Comparison of ENCODE assay signal across 11 cellular contexts in the genomic region with DNA sequence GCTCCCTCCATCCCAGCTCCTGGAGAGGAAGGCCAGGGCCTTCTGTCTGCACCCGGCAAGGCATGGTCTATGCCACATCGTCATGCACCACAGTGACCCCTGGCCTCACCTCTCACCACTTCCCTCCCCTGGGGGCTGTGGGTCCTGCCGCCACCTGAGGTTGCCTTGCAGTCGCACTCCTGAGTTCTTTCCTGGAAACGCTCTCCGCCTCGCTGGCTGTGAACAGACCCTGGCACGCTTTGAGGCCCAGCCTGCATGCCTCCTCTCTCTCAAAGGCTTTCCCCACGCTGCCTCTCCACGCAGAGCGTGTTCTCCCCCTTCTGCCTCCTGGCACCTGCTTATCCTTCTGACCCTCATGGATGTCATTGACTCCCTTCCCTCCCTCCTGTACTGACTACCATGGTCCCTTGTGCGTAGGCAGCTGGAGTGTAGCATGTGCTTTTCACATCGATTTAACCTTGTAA.
A peak's percentile ranks its signal among the peaks of the same experiment; 100 is the strongest.
DNase-seq lines count a peak whose midpoint lies in the region; ATAC-seq and TF ChIP-seq lines count a peak whose summit lies in the region.
"Had no signal": no experiment of that assay in that cellular context is flagged by ENCODE, and none has a peak within 500 bp of the region (broad histone marks: within the 10 kb centered on the region; RNA-seq: fewer than 3 reads in every experiment).

No MANE protein-coding gene starts in this region.

- peaks cover 61% of the 10 kb centered on the region for H3K36me3 ChIP-seq in neutrophil
- H3K36me3 ChIP-seq in HAP-1 (replicated peaks), result no peaks in the 10 kb centered on the region

- H3K27ac ChIP-seq in neutrophil, result peak overlapping the region; percentile 3

- H3K4me1 Mint-ChIP-seq in activated naive CD8-positive, alpha-beta T cell treated with anti-CD3 and anti-CD28 coated beads, Interleukin-2, amount 50 U/mL, for 24 hours, result peaks cover 57% of the 10 kb centered on the region

- H3K27me3 ChIP-seq in neutrophil (no peaks in the 10 kb centered on the region), HAP-1 (ENCODE audit: low read depth) (no peaks in the 10 kb centered on the region)

- peak; percentile 3 for DNase-seq in COLO668 (lab: John Stamatoyannopoulos, UW; ENCODE audit: unreplicated experiment)
- peak; percentile 40 for DNase-seq in NCI-H146 treated with DMSO at 0.1 percent for 48 hours (lab: John Stamatoyannopoulos, UW; ENCODE audit: unreplicated experiment)
- DNase-seq in activated naive CD8-positive, alpha-beta T cell treated with anti-CD3 and anti-CD28 coated beads, Interleukin-2, amount 50 U/mL, for 24 hours, result peak; percentile 57
- no peak for DNase-seq in NCI-H345 (lab: John Stamatoyannopoulos, UW)
- no peak for DNase-seq in HAP-1 (ENCODE audit: low spot score in 2 of 2)
- no peak for DNase-seq in hepatic stellate cell (ENCODE audit: low spot score)
- DNase-seq: activated CD4-positive, CD25-positive, alpha-beta regulatory T cell; NCI-H82 had no signal

- TF ChIP-seq CTCF in neutrophil (IDR thresholded peaks at IDR 0.05), result no peak

- peak; percentile 55 for ATAC-seq in activated naive CD8-positive, alpha-beta T cell treated with anti-CD3 and anti-CD28 coated beads, Interleukin-2, amount 50 U/mL, for 24 hours
- ATAC-seq in GM21786 (IDR thresholded peaks at IDR 0.05; ENCODE audit: unreplicated experiment), result no peak

- in situ Hi-C loops in HAP-1 (cut with MboI; ENCODE audit: low sequenced_read_pairs), result no loop called here

- H3K27ac Mint-ChIP-seq in activated naive CD8-positive, alpha-beta T cell treated with anti-CD3 and anti-CD28 coated beads, Interleukin-2, amount 50 U/mL, for 24 hours, result no peak overlapping the region

- H3K4me3 ChIP-seq in neutrophil (ENCODE audit: low read depth in 1 of 2, low read length in 1 of 2) (no peak overlapping the region), HAP-1 (no peak overlapping the region)

- H3K9me3 ChIP-seq in neutrophil (no peaks in the 10 kb centered on the region), HAP-1 (no peaks in the 10 kb centered on the region)

- no peak overlapping the region for H3K4me3 Mint-ChIP-seq in activated naive CD8-positive, alpha-beta T cell treated with anti-CD3 and anti-CD28 coated beads, Interleukin-2, amount 50 U/mL, for 24 hours
- H3K4me3 Mint-ChIP-seq: neural crest cell had no signal

- H3K4me1 ChIP-seq in neutrophil (ENCODE audit: control insufficient read depth in 1 of 2, insufficient read depth in 1 of 2, low read depth in 1 of 2, low read length in 1 of 2) (peaks cover 40 to 60% of the 10 kb centered on the region in 2 experiments), HAP-1 (0 out of 2 replicates have a peak, but pooled peaks cover 6% of the 10 kb centered on the region)

- H3K9me3 Mint-ChIP-seq in activated naive CD8-positive, alpha-beta T cell treated with anti-CD3 and anti-CD28 coated beads, Interleukin-2, amount 50 U/mL, for 24 hours, result no peaks in the 10 kb centered on the region
- H3K9me3 Mint-ChIP-seq: neural crest cell had no signal

- H3K36me3 Mint-ChIP-seq in activated naive CD8-positive, alpha-beta T cell treated with anti-CD3 and anti-CD28 coated beads, Interleukin-2, amount 50 U/mL, for 24 hours (ENCODE audit: low read depth), result peaks cover 2% of the 10 kb centered on the region

- H3K27me3 Mint-ChIP-seq in activated naive CD8-positive, alpha-beta T cell treated with anti-CD3 and anti-CD28 coated beads, Interleukin-2, amount 50 U/mL, for 24 hours, result no peaks in the 10 kb centered on the region

Comparison
In these comparisons a context has a peak if more than half of its experiments do, and no peak if none do; other contexts are left out.
1. DNase-seq: peak in COLO668 (single experiment), NCI-H146 treated with DMSO at 0.1 percent for 48 hours (single experiment) and activated naive CD8-positive, alpha-beta T cell treated with anti-CD3 and anti-CD28 coated beads, Interleukin-2, amount 50 U/mL, for 24 hours (single experiment); none in NCI-H345 (single experiment), HAP-1 (0 of 2) and hepatic stellate cell (single experiment).